Comparison of ENCODE assay signal across 24 cellular contexts in the genomic region with DNA sequence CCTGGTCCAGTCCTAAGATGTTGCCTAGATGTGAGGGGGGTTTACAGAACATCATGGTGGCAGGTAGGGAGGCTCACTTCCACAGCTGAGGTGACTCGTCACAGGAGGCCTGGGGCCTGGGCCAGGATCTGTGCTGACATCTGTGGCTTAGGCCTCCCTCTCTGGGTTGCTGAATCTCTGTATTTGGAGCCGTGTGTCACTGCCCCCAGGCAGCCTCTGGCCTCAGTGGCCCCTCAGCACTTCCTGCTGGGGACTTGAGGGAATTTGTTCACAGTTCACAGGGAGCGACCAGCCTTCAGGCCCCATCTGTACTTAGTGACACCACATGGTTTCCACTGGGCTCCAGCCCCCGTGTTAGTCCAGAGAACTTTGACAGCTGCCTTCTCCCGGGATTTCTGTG. TPM values are rescaled to one million over a fixed set of nuclear protein-coding genes. Genes with fewer than 3 reads are reported as not detected.
DNase-seq lines count a peak whose midpoint lies in the region; ATAC-seq, FAIRE-seq and TF ChIP-seq lines count a peak whose summit lies in the region.
"Had no signal": no experiment of that assay in that cellular context is flagged by ENCODE, and none has a peak within 500 bp of the region (broad histone marks: within the 10 kb centered on the region; RNA-seq: fewer than 3 reads in every experiment).

No MANE protein-coding gene starts in this region.

- CTCF ChIA-PET in mammary epithelial cell (lab: Charles Lee; ENCODE audit: low non-redundant PET): no interaction called here
- CTCF ChIA-PET in activated CD4-positive, alpha-beta T cell treated with anti-CD3 and anti-CD28 coated beads for 36 hours (lab: Charles Lee): no interaction called here

- H3K27me3 Mint-ChIP-seq in glutamatergic neuron (ENCODE audit: unreplicated experiment): peaks cover 3% of the 10 kb centered on the region
- H3K27me3 Mint-ChIP-seq in activated CD4-positive, alpha-beta T cell treated with anti-CD3 and anti-CD28 coated beads for 36 hours: peaks cover 3% of the 10 kb centered on the region

- TF ChIP-seq CTCF in heart right ventricle (IDR thresholded peaks at IDR 0.05): no peak
- no peak for TF ChIP-seq CTCF in mammary epithelial cell (conservative IDR thresholded peaks at IDR 0.05 in 1 of 2, IDR thresholded peaks at IDR 0.05 in 1 of 2; ENCODE audit: extremely low read depth in 1 of 2, insufficient read depth in 1 of 2, low read depth in 1 of 2, low read length in 2 of 2)
- TF ChIP-seq CTCF in kidney (IDR thresholded peaks at IDR 0.05; ENCODE audit: borderline replicate concordance, extremely low read depth, insufficient read depth): no peak
- TF ChIP-seq CTCF in glutamatergic neuron (IDR thresholded peaks at IDR 0.05; ENCODE audit: partially characterized antibody, unreplicated experiment): no peak

- intact Hi-C loops in heart right ventricle (cut with DNase I) (no loop called here), right cardiac atrium (cut with DNase I) (no loop called here), mammary epithelial cell (cut with micrococcal nuclease) (no loop called here), kidney (cut with DNase I) (no loop called here)
- intact Hi-C loops in activated CD4-positive, alpha-beta T cell treated with anti-CD3 and anti-CD28 coated beads for 36 hours (cut with DNase I, micrococcal nuclease): no loop called here

- H3K4me1 ChIP-seq in heart right ventricle (peaks cover 0 to 7% (median 0%) of the 10 kb centered on the region in 9 donors), right cardiac atrium (ENCODE audit: control insufficient read depth, insufficient read depth, low read length) (peaks cover 2% of the 10 kb centered on the region), mammary epithelial cell (ENCODE audit: insufficient read depth, low read length) (peaks cover 6% of the 10 kb centered on the region), kidney (ENCODE audit: control insufficient read depth in 1 of 2, insufficient read depth in 1 of 2, low read depth in 1 of 2, low read length in 2 of 2) (peaks cover 0 to 4% of the 10 kb centered on the region in 2 donors)
- H3K4me1 ChIP-seq: SJCRH30 had no signal

- H3K27ac ChIP-seq in heart right ventricle: no peak overlapping the region
- H3K27ac ChIP-seq in right cardiac atrium (ENCODE audit: low read length): no peak overlapping the region
- no peak overlapping the region for H3K27ac ChIP-seq in mammary epithelial cell (ENCODE audit: insufficient read depth, low read depth, low read length)
- H3K27ac ChIP-seq in kidney (ENCODE audit: low read depth in 2 of 2, low read length in 2 of 2): no peak overlapping the region
- H3K27ac ChIP-seq: SJCRH30 had no signal

- BruUV-seq in mammary epithelial cell (replicated peaks; lab: Mats Ljungman, UMichigan): no TSS peak

- FAIRE-seq in kidney (lab: Jason Lieb, UNC): no peak
- FAIRE-seq: HTR-8/SVneo, K562 had no signal

- peak in 1 of 2 donors; percentile 13 for DNase-seq in heart right ventricle
- no peak for DNase-seq in right cardiac atrium
- peak; percentile 28 for DNase-seq in mammary epithelial cell
- peak; percentile 56 for DNase-seq in kidney
- DNase-seq in renal cortical epithelial cell (ENCODE audit: low read depth): peak; percentile 16
- no peak for DNase-seq in glutamatergic neuron
- no peak for DNase-seq in activated CD8-positive, alpha-beta memory T cell treated with anti-CD3 and anti-CD28 coated beads for 24 hours
- no peak for DNase-seq in activated CD4-positive, alpha-beta T cell treated with anti-CD3 and anti-CD28 coated beads for 36 hours
- DNase-seq: Calu3, DMS79 treated with DMSO at 0.1 percent for 48 hours, H7, Kasumi-1, MG63, NCI-H1694, NCI-H2029 treated with DMSO at 0.1 percent for 48 hours, NCI-H2227 treated with DMSO at 0.1 percent for 48 hours, NCI-H526 treated with DMSO at 0.1 percent for 48 hours, SJCRH30 had no signal

- no peaks in the 10 kb centered on the region for H3K36me3 Mint-ChIP-seq in glutamatergic neuron (ENCODE audit: unreplicated experiment)
- no peaks in the 10 kb centered on the region for H3K36me3 Mint-ChIP-seq in activated CD4-positive, alpha-beta T cell treated with anti-CD3 and anti-CD28 coated beads for 36 hours (ENCODE audit: low read depth)

- in situ Hi-C loops in mammary epithelial cell (cut with MboI; ENCODE audit: low sequenced_read_pairs in 2 of 2): no loop called here

- dilution Hi-C loops in mammary epithelial cell (cut with HindIII; ENCODE audit: low sequenced_read_pairs): no loop called here

- no peak overlapping the region for H3K27ac Mint-ChIP-seq in glutamatergic neuron (ENCODE audit: unreplicated experiment)
- no peak overlapping the region for H3K27ac Mint-ChIP-seq in activated CD4-positive, alpha-beta T cell treated with anti-CD3 and anti-CD28 coated beads for 36 hours

- WGBS in heart right ventricle, 2 donors: 77 to 80% methylated on average over 5 of the region's 5 CpGs
- WGBS in right cardiac atrium: 73% methylated on average over 5 of the region's 5 CpGs
- 77% methylated on average over 5 of the region's 5 CpGs for WGBS in mammary epithelial cell (ENCODE audit: low coverage, missing lambda C conversion rate)

- H3K9me3 ChIP-seq in heart right ventricle (no peaks in the 10 kb centered on the region), right cardiac atrium (ENCODE audit: control insufficient read depth, low read length) (no peaks in the 10 kb centered on the region), mammary epithelial cell (replicated peaks; ENCODE audit: insufficient read depth, low read length) (no peaks in the 10 kb centered on the region), kidney (ENCODE audit: control insufficient read depth in 1 of 2, low read length in 2 of 2) (no peaks in the 10 kb centered on the region)
- H3K9me3 ChIP-seq: MG63, SJCRH30 had no signal

- POLR2A ChIA-PET in activated CD4-positive, alpha-beta T cell treated with anti-CD3 and anti-CD28 coated beads for 36 hours (lab: Charles Lee): no interaction called here

- H3K4me1 Mint-ChIP-seq in glutamatergic neuron (ENCODE audit: low read depth, unreplicated experiment): peaks cover 6% of the 10 kb centered on the region
- H3K4me1 Mint-ChIP-seq in activated CD4-positive, alpha-beta T cell treated with anti-CD3 and anti-CD28 coated beads for 36 hours: no peaks in the 10 kb centered on the region

- H4K20me1 ChIP-seq in mammary epithelial cell (ENCODE audit: insufficient read depth, low read length): no peaks in the 10 kb centered on the region

- ATAC-seq in heart right ventricle (peak in 5 of 8 donors; percentile 38 to 52 (median 45)), right cardiac atrium (no peak)
- no peak for ATAC-seq in activated CD4-positive, alpha-beta T cell treated with anti-CD3 and anti-CD28 coated beads for 36 hours
- ATAC-seq: K562, SK-N-SH treated with all-trans-retinoic acid at 6 μM for 48 hours had no signal

- H3K4me2 ChIP-seq in mammary epithelial cell (ENCODE audit: insufficient read depth, low read depth, low read length): no peak overlapping the region

- no peaks in the 10 kb centered on the region for H3K79me2 ChIP-seq in mammary epithelial cell (ENCODE audit: insufficient read depth, low read length)

- peaks cover 2% of the 10 kb centered on the region for H3K9me3 Mint-ChIP-seq in glutamatergic neuron (ENCODE audit: unreplicated experiment)
- no peaks in the 10 kb centered on the region for H3K9me3 Mint-ChIP-seq in activated CD4-positive, alpha-beta T cell treated with anti-CD3 and anti-CD28 coated beads for 36 hours (ENCODE audit: low read depth)

- no peaks in the 10 kb centered on the region for H3K36me3 ChIP-seq in heart right ventricle
- H3K36me3 ChIP-seq in mammary epithelial cell (ENCODE audit: insufficient read depth, low read length): no peaks in the 10 kb centered on the region
- H3K36me3 ChIP-seq in kidney (ENCODE audit: control insufficient read depth in 1 of 2, insufficient read depth in 2 of 2, low read length in 2 of 2): no peaks in the 10 kb centered on the region
- H3K36me3 ChIP-seq: MG63, SJCRH30 had no signal

- H3K27me3 ChIP-seq in heart right ventricle: no peaks in the 10 kb centered on the region
- H3K27me3 ChIP-seq in right cardiac atrium (ENCODE audit: control insufficient read depth, insufficient read depth): no peaks in the 10 kb centered on the region
- no peaks in the 10 kb centered on the region for H3K27me3 ChIP-seq in mammary epithelial cell (ENCODE audit: insufficient read depth, low read length)
- H3K27me3 ChIP-seq: MG63, SJCRH30 had no signal

- no peak overlapping the region for H3K4me3 Mint-ChIP-seq in glutamatergic neuron (ENCODE audit: unreplicated experiment)
- H3K4me3 Mint-ChIP-seq in activated CD4-positive, alpha-beta T cell treated with anti-CD3 and anti-CD28 coated beads for 36 hours: no peak overlapping the region

- H2AFZ ChIP-seq in mammary epithelial cell (ENCODE audit: low read depth, low read length): peak overlapping the region; percentile 37

- H3K4me3 ChIP-seq in heart right ventricle (no peak overlapping the region), right cardiac atrium (ENCODE audit: low read length) (no peak overlapping the region), mammary epithelial cell (replicated peaks in 1 of 3; ENCODE audit: insufficient read depth in 1 of 3, low read depth in 2 of 3, low read length in 3 of 3) (no peak overlapping the region), kidney (ENCODE audit: low read length in 2 of 2) (no peak overlapping the region)
- H3K4me3 ChIP-seq: K562, MG63, SJCRH30 had no signal

- H3K9ac ChIP-seq in mammary epithelial cell (ENCODE audit: insufficient read depth, low read length) (no peak overlapping the region), kidney (ENCODE audit: low read length in 2 of 2) (no peak overlapping the region)

RNA-seq across cellular contexts. Expression of a gene that starts 41.7 kb away (rescaled TPM):
- 10 to 100 TPM in 7 of 10 donors, 1 to 10 TPM in 3; 4.3 to 15.4 (median 11.3) TPM for total RNA-seq in heart right ventricle
- 1 to 10 TPM; 1.6 to 1.9 TPM for polyA plus RNA-seq in heart right ventricle
- total RNA-seq in right cardiac atrium: 10 to 100 TPM; 31.3 to 50.2 (median 47.1) TPM
- 4.7 TPM for polyA plus RNA-seq in right cardiac atrium
- under 1 TPM in 1 of 2 donors, not detected in 1; 0.17 TPM for total RNA-seq in mammary epithelial cell
- polyA plus RNA-seq in mammary epithelial cell: 0.02 TPM
- not detected for polyA minus RNA-seq in mammary epithelial cell
- 23.4 TPM for total RNA-seq in kidney
- polyA plus RNA-seq in kidney (ENCODE audit: insufficient read depth, low read depth, low replicate concordance): 1.6 TPM
- 11.1 and 20.7 TPM in 2 replicates for total RNA-seq in renal cortical epithelial cell
- 0.32 TPM for total RNA-seq in glutamatergic neuron (ENCODE audit: unreplicated experiment)
- total RNA-seq in activated CD4-positive, alpha-beta T cell treated with anti-CD3 and anti-CD28 coated beads for 36 hours: not detected
- total RNA-seq: A172, NCI-H460 had no signal
- polyA plus RNA-seq: BJ had no signal

Comparison
In these comparisons a context has a peak if more than half of its experiments do, and no peak if none do; other contexts are left out.
1. ATAC-seq: peak in heart right ventricle (5 of 8); none in right cardiac atrium (0 of 2) and activated CD4-positive, alpha-beta T cell treated with anti-CD3 and anti-CD28 coated beads for 36 hours (single experiment).
2. DNase-seq: peak in mammary epithelial cell (single experiment), kidney (single experiment) and renal cortical epithelial cell (single experiment); none in right cardiac atrium (0 of 3), glutamatergic neuron (single experiment), activated CD8-positive, alpha-beta memory T cell treated with anti-CD3 and anti-CD28 coated beads for 24 hours (single experiment) and activated CD4-positive, alpha-beta T cell treated with anti-CD3 and anti-CD28 coated beads for 36 hours (single experiment).